ENCODE assay signal across 11 cellular contexts in genomic region chr2:156147594-156148330, GRCh38.
DNase-seq lines count a peak whose midpoint lies in the region; ATAC-seq, FAIRE-seq and TF ChIP-seq lines count a peak whose summit lies in the region.
"Had no signal": no experiment of that assay in that cellular context is flagged by ENCODE, and none has a peak within 500 bp of the region (broad histone marks: within the 10 kb centered on the region; RNA-seq: fewer than 3 reads in every experiment).

No MANE protein-coding gene starts in this region.

- ATAC-seq in GM19467 (IDR thresholded peaks at IDR 0.05; ENCODE audit: unreplicated experiment) (peak; percentile 56), HG03095 (IDR thresholded peaks at IDR 0.05; ENCODE audit: unreplicated experiment) (peak; percentile 79), left colon (no peak)

- TF ChIP-seq CTCF in GM10248 (IDR thresholded peaks at IDR 0.05; ENCODE audit: control extremely low read depth, extremely low read depth, low read depth, missing control alignments) (no peak), D721Med (IDR thresholded peaks at IDR 0.05; ENCODE audit: insufficient read depth, missing control alignments) (no peak)

- DNase-seq in GM10248 (ENCODE audit: extremely low spot score) (peak; percentile 9), amniotic epithelial cell (ENCODE audit: low read depth) (peak; percentile 43), left colon (no peak), NCI-H748 (lab: John Stamatoyannopoulos, UW; ENCODE audit: unreplicated experiment) (no peak), D721Med (ENCODE audit: insufficient read length, low spot score) (no peak)
- DNase-seq in activated CD4-positive, alpha-beta T cell treated with anti-CD3 and anti-CD28 coated beads, Interleukin-2, amount 50 U/mL, for 1 hour, result no peak
- DNase-seq: activated T-cell treated with anti-CD3 and anti-CD28 coated beads for 4 hours, colonic mucosa, NCI-H2081 treated with DMSO at 0.1 percent for 48 hours had no signal

- CTCF ChIA-PET in GM10248 (lab: Yijun Ruan, JAX), result interaction anchor here (0.8 to 1.4 kb wide), 2 partner anchors 13 to 18 kb away, joined by 3 to 6 read pairs; no protein-coding TSS in a partner anchor

- POLR2A ChIA-PET in GM10248 (lab: Yijun Ruan, JAX), result no interaction called here

- intact Hi-C loops in left colon (cut with DNase I, micrococcal nuclease), result no loop called here

- no peak for FAIRE-seq in D721Med (lab: Jason Lieb, UNC)

Comparison
In these comparisons a context has a peak if more than half of its experiments do, and no peak if none do; other contexts are left out.
1. DNase-seq: peak in GM10248 (single experiment) and amniotic epithelial cell (single experiment); none in left colon (0 of 2), NCI-H748 (single experiment), D721Med (single experiment) and activated CD4-positive, alpha-beta T cell treated with anti-CD3 and anti-CD28 coated beads, Interleukin-2, amount 50 U/mL, for 1 hour (single experiment).